Comparison of ENCODE assay signal across 8 cellular contexts in the genomic region with DNA sequence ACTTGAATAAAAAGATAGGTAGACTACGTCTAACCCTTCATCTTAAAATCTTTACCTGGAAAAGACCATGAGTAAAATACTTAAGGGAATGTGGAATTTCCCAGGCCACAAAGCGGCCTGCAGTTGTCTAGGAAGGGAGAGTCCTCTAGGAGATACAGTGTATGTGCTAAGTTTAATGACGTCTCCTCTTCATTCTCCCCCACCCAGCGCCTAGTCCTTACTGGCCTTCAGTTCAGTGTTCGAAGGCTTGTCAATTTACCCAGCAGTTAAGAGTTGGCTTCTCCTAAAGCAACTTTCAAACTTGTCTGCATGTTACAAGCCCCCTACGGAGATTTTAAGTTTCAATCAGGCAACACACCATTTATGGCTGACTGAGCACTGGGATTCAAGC. TPM values are rescaled to one million over a fixed set of nuclear protein-coding genes. Genes with fewer than 3 reads are reported as not detected.
DNase-seq lines count a peak whose midpoint lies in the region; ATAC-seq, FAIRE-seq and TF ChIP-seq lines count a peak whose summit lies in the region.

No MANE protein-coding gene starts in this region.

- no peak for DNase-seq in right atrium auricular region (ENCODE audit: low spot score)
- DNase-seq in Right ventricle myocardium superior, result no peak
- peak; percentile 43 for DNase-seq in WERI-Rb-1
- DNase-seq in right cardiac atrium, result no peak
- DNase-seq in GM12891 (ENCODE audit: insufficient read length, low spot score), result no peak
- DNase-seq in AG08396 (ENCODE audit: low spot score), result no peak

- intact Hi-C loops in Right ventricle myocardium superior (cut with DNase I), result loop anchor here (5.0 kb wide), 1 partner anchor 75 kb away; a partner anchor contains a TSS
- intact Hi-C loops in right cardiac atrium (cut with DNase I), result loop anchor here in 2 of 4 donors (2.0 to 10.0 kb wide), 3 partner anchors 18 to 72 kb away; a partner anchor contains a TSS

- H3K4me3 ChIP-seq in right atrium auricular region, result peak overlapping the region; percentile 88 to 91
- peak overlapping the region; percentile 78 for H3K4me3 ChIP-seq in WERI-Rb-1 (ENCODE audit: low read depth, low read length)
- H3K4me3 ChIP-seq in right cardiac atrium (ENCODE audit: low read length), result peak overlapping the region; percentile 44

- no peak for ATAC-seq in Right ventricle myocardium superior (ENCODE audit: poor library complexity)
- ATAC-seq in right cardiac atrium, result no peak
- ATAC-seq in stimulated activated memory B cell treated with anti-CD40 and anti-IgM and Interleukin-4, amounts not matched to agents 10 μg/mL and 1 μg/mL and 100 μg/mL, for 72 hours, result no peak
- ATAC-seq in HG02678 (IDR thresholded peaks at IDR 0.05; ENCODE audit: unreplicated experiment), result no peak

- no peak for TF ChIP-seq CTCF in right atrium auricular region (IDR thresholded peaks at IDR 0.05)
- no peak for TF ChIP-seq CTCF in WERI-Rb-1 (IDR thresholded peaks at IDR 0.05; ENCODE audit: low read depth, low read length)

- H3K4me1 Mint-ChIP-seq in stimulated activated memory B cell treated with anti-CD40 and anti-IgM and Interleukin-4, amounts not matched to agents 10 μg/mL and 1 μg/mL and 100 μg/mL, for 72 hours, result peaks cover 31% of the 10 kb centered on the region

- peak overlapping the region; percentile 100 for H3K27ac Mint-ChIP-seq in stimulated activated memory B cell treated with anti-CD40 and anti-IgM and Interleukin-4, amounts not matched to agents 10 μg/mL and 1 μg/mL and 100 μg/mL, for 72 hours

- peak overlapping the region; percentile 96 for H3K4me3 Mint-ChIP-seq in stimulated activated memory B cell treated with anti-CD40 and anti-IgM and Interleukin-4, amounts not matched to agents 10 μg/mL and 1 μg/mL and 100 μg/mL, for 72 hours

- H3K36me3 ChIP-seq in right atrium auricular region (no peaks in the 10 kb centered on the region), WERI-Rb-1 (peaks cover 34% of the 10 kb centered on the region)

- no peak for FAIRE-seq in GM12891 (lab: Jason Lieb, UNC)

- 54% methylated on average over 6 of the region's 6 CpGs for WGBS in right cardiac atrium

- no peaks in the 10 kb centered on the region for H3K27me3 Mint-ChIP-seq in stimulated activated memory B cell treated with anti-CD40 and anti-IgM and Interleukin-4, amounts not matched to agents 10 μg/mL and 1 μg/mL and 100 μg/mL, for 72 hours

- H3K36me3 Mint-ChIP-seq in stimulated activated memory B cell treated with anti-CD40 and anti-IgM and Interleukin-4, amounts not matched to agents 10 μg/mL and 1 μg/mL and 100 μg/mL, for 72 hours, result peaks cover 42% of the 10 kb centered on the region

- H3K9me3 ChIP-seq in right atrium auricular region, result no peaks in the 10 kb centered on the region
- no peaks in the 10 kb centered on the region for H3K9me3 ChIP-seq in WERI-Rb-1 (ENCODE audit: severe bottlenecking)
- no peaks in the 10 kb centered on the region for H3K9me3 ChIP-seq in right cardiac atrium (ENCODE audit: control insufficient read depth, low read length)

- H3K27ac ChIP-seq in right atrium auricular region, result peak overlapping the region; percentile 92 to 98
- H3K27ac ChIP-seq in WERI-Rb-1, result peak overlapping the region; percentile 97
- peak overlapping the region; percentile 96 for H3K27ac ChIP-seq in right cardiac atrium (ENCODE audit: low read length)

- H3K9me3 Mint-ChIP-seq in stimulated activated memory B cell treated with anti-CD40 and anti-IgM and Interleukin-4, amounts not matched to agents 10 μg/mL and 1 μg/mL and 100 μg/mL, for 72 hours, result peaks cover 7% of the 10 kb centered on the region

- peaks cover 0 to 13% of the 10 kb centered on the region in 2 donors for H3K4me1 ChIP-seq in right atrium auricular region
- no peaks in the 10 kb centered on the region for H3K4me1 ChIP-seq in right cardiac atrium (ENCODE audit: control insufficient read depth, insufficient read depth, low read length)

- H3K27me3 ChIP-seq in right atrium auricular region, result no peaks in the 10 kb centered on the region
- no peaks in the 10 kb centered on the region for H3K27me3 ChIP-seq in WERI-Rb-1 (ENCODE audit: insufficient read depth, low read depth, severe bottlenecking)
- no peaks in the 10 kb centered on the region for H3K27me3 ChIP-seq in right cardiac atrium (ENCODE audit: control insufficient read depth, insufficient read depth)

- TF ChIP-seq POLR2A in GM12891 (IDR thresholded peaks at IDR 0.05; ENCODE audit: low read depth, low read length), result no peak

TF ChIP-seq in GM12891, 5 proteins besides CTCF, POLR2A, EP300 and RAD21:
- TF ChIP-seq SPI1 (IDR thresholded peaks at IDR 0.05; ENCODE audit: low read depth, low read length) (no peak), POLR2AphosphoS5 (IDR thresholded peaks at IDR 0.05; ENCODE audit: low read depth, low read length) (no peak), POU2F2 (IDR thresholded peaks at IDR 0.05; ENCODE audit: low read depth, low read length) (no peak), TAF1 (IDR thresholded peaks at IDR 0.05; ENCODE audit: low read depth, low read length) (no peak), PAX5 (IDR thresholded peaks at IDR 0.05; ENCODE audit: insufficient read depth, low read length, severe bottlenecking) (no peak)

RNA-seq across cellular contexts. Expression of a gene that starts 35.2 kb away (rescaled TPM):
- total RNA-seq in right atrium auricular region (1 to 10 TPM; 3.1 to 6.4 TPM), Right ventricle myocardium superior (5.2 TPM), right cardiac atrium (10 to 100 TPM in 1 of 4 donors, 1 to 10 TPM in 3; 4.3 to 13.2 (median 8.4) TPM)
- 5.3 TPM for polyA plus RNA-seq in right cardiac atrium
- 0.98 TPM for polyA plus RNA-seq in GM12891 (2012; ENCODE audit: low read depth, missing spikeins)
